In genomic region chr6:170555305-170555704, GRCh38 we compare ENCODE assay signal across 1 cellular context.
TF ChIP-seq lines count a peak whose summit lies in the region.

No MANE protein-coding gene starts in this region.

TF ChIP-seq in WTC11, 78 proteins besides CTCF, POLR2A, EP300 and RAD21 (continued from another document):
- TF ChIP-seq ZSCAN18 (CRISPR knock-in tag; IDR thresholded peaks at IDR 0.05): no peak
- TF ChIP-seq NR2C2 (CRISPR knock-in tag; IDR thresholded peaks at IDR 0.05): no peak
TF ChIP-seq in WTC11: peak in this region for 0.
